ENCODE assay signal across 8 cellular contexts in the genomic region with DNA sequence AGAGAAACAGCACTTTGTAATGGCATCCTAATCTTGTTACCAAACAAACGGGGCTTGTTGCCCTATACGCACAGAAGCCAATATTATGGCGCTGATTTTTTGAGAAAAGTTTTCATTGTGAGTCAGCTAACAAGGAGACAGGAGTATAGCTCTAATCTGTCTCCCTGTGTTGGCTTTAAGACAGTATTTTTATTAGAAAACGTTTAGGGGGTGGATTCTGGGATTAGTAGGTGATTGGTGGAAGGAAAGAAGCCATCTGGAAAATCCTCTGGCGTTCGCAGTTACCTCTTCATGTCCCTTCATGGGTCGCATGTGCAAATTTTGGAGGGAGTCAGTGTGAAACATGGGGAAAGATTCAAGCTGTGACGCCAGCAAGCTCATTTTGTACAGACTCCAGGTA. TPM values are rescaled to one million over a fixed set of nuclear protein-coding genes. Genes with fewer than 3 reads are reported as not detected.
A peak's percentile ranks its signal among the peaks of the same experiment; 100 is the strongest.
DNase-seq lines count a peak whose midpoint lies in the region; ATAC-seq lines count a peak whose summit lies in the region.
"Had no signal": no experiment of that assay in that cellular context is flagged by ENCODE, and none has a peak within 500 bp of the region (broad histone marks: within the 10 kb centered on the region; RNA-seq: fewer than 3 reads in every experiment).

No MANE protein-coding gene starts in this region.

- peak overlapping the region; percentile 77 for H3K4me3 Mint-ChIP-seq in activated T-helper 2 cell treated with anti-CD3 and anti-CD28 coated beads, Interferon-gamma antibody, Interleukin-2, Interleukin-4, amounts not matched to agents 10 μg/mL and 5 μg/mL and 100 μg/mL, durations not matched to agents 14 hours and 24 hours and 36 hours (ENCODE audit: low read depth)

- H3K4me1 ChIP-seq in HUES48 (ENCODE audit: control insufficient read depth, insufficient read depth, low read length) (peaks cover 9% of the 10 kb centered on the region), iPS-15b (ENCODE audit: control insufficient read depth, insufficient read depth, low read length) (peaks cover 3% of the 10 kb centered on the region)

- peaks cover 1% of the 10 kb centered on the region for H3K27me3 Mint-ChIP-seq in activated T-helper 2 cell treated with anti-CD3 and anti-CD28 coated beads, Interferon-gamma antibody, Interleukin-2, Interleukin-4, amounts not matched to agents 10 μg/mL and 5 μg/mL and 100 μg/mL, durations not matched to agents 14 hours and 24 hours and 36 hours (ENCODE audit: low read depth)

- no peak overlapping the region; the same call in 1 of the 2 replicates for H3K9ac ChIP-seq in HUES48 (ENCODE audit: low read depth, low read length)
- H3K9ac ChIP-seq in iPS-15b (ENCODE audit: low read depth, low read length), result no peak overlapping the region

- H3K27me3 ChIP-seq in HUES48 (ENCODE audit: control insufficient read depth, insufficient read depth, low read length) (no peaks in the 10 kb centered on the region), iPS-15b (ENCODE audit: control insufficient read depth, insufficient read depth, low read length) (no peaks in the 10 kb centered on the region)

- no peak for DNase-seq in activated T-helper 2 cell treated with anti-CD3 and anti-CD28 coated beads, Interferon-gamma antibody, Interleukin-2, Interleukin-4, amounts not matched to agents 10 μg/mL and 5 μg/mL and 100 μg/mL, durations not matched to agents 14 hours and 24 hours and 36 hours (ENCODE audit: low spot score)
- DNase-seq in substantia nigra (lab: John Stamatoyannopoulos, UW) (peak in 6 of 49 donors; percentile 0 to 9 (median 3)), NCI-H187 treated with DMSO at 0.1 percent for 48 hours (lab: John Stamatoyannopoulos, UW) (no peak), occipital lobe (lab: John Stamatoyannopoulos, UW) (no peak)

- H3K4me3 ChIP-seq in HUES48 (ENCODE audit: low read depth, low read length), result peak overlapping the region; percentile 88
- peak overlapping the region; percentile 93 for H3K4me3 ChIP-seq in iPS-15b (ENCODE audit: low read depth, low read length)

- no peak for ATAC-seq in GM18867 (IDR thresholded peaks at IDR 0.05; ENCODE audit: unreplicated experiment)

- H3K9me3 ChIP-seq in HUES48 (ENCODE audit: control insufficient read depth, insufficient read depth, low read length) (no peaks in the 10 kb centered on the region), iPS-15b (ENCODE audit: control insufficient read depth, insufficient read depth, low read length) (no peaks in the 10 kb centered on the region)

- no peak overlapping the region for H3K27ac Mint-ChIP-seq in activated T-helper 2 cell treated with anti-CD3 and anti-CD28 coated beads, Interferon-gamma antibody, Interleukin-2, Interleukin-4, amounts not matched to agents 10 μg/mL and 5 μg/mL and 100 μg/mL, durations not matched to agents 14 hours and 24 hours and 36 hours

- H3K36me3 ChIP-seq in HUES48 (ENCODE audit: control insufficient read depth, insufficient read depth, low read length) (peaks cover 11% of the 10 kb centered on the region; the same call in 1 of the 2 replicates), iPS-15b (ENCODE audit: control insufficient read depth, insufficient read depth, low read length) (no peaks in the 10 kb centered on the region)

- no peaks in the 10 kb centered on the region for H3K36me3 Mint-ChIP-seq in activated T-helper 2 cell treated with anti-CD3 and anti-CD28 coated beads, Interferon-gamma antibody, Interleukin-2, Interleukin-4, amounts not matched to agents 10 μg/mL and 5 μg/mL and 100 μg/mL, durations not matched to agents 14 hours and 24 hours and 36 hours (ENCODE audit: low read depth)

- intact Hi-C loops in activated T-helper 2 cell treated with anti-CD3 and anti-CD28 coated beads, Interferon-gamma antibody, Interleukin-2, Interleukin-4, amounts not matched to agents 10 μg/mL and 5 μg/mL and 100 μg/mL, durations not matched to agents 14 hours and 24 hours and 36 hours (cut with micrococcal nuclease), result no loop called here

- no peak overlapping the region for H3K27ac ChIP-seq in HUES48 (ENCODE audit: low read depth, low read length)
- H3K27ac ChIP-seq in substantia nigra (ENCODE audit: low read depth, low read length, poor library complexity, severe bottlenecking), result peak overlapping the region; percentile 35

- peaks cover 15% of the 10 kb centered on the region for H3K4me1 Mint-ChIP-seq in activated T-helper 2 cell treated with anti-CD3 and anti-CD28 coated beads, Interferon-gamma antibody, Interleukin-2, Interleukin-4, amounts not matched to agents 10 μg/mL and 5 μg/mL and 100 μg/mL, durations not matched to agents 14 hours and 24 hours and 36 hours (ENCODE audit: low read depth)

- H3K9me3 Mint-ChIP-seq in activated T-helper 2 cell treated with anti-CD3 and anti-CD28 coated beads, Interferon-gamma antibody, Interleukin-2, Interleukin-4, amounts not matched to agents 10 μg/mL and 5 μg/mL and 100 μg/mL, durations not matched to agents 14 hours and 24 hours and 36 hours, result no peaks in the 10 kb centered on the region

RNA-seq across cellular contexts. Expression of a gene that starts 0.7 kb away (rescaled TPM):
- 19.8 and 20.1 TPM in 2 replicates for total RNA-seq in activated T-helper 2 cell treated with anti-CD3 and anti-CD28 coated beads, Interferon-gamma antibody, Interleukin-2, Interleukin-4, amounts not matched to agents 10 μg/mL and 5 μg/mL and 100 μg/mL, durations not matched to agents 14 hours and 24 hours and 36 hours
- total RNA-seq in occipital lobe, result 30.3 TPM

RNA-seq across cellular contexts. Expression of a gene that starts 54.4 kb away (rescaled TPM):
- total RNA-seq in activated T-helper 2 cell treated with anti-CD3 and anti-CD28 coated beads, Interferon-gamma antibody, Interleukin-2, Interleukin-4, amounts not matched to agents 10 μg/mL and 5 μg/mL and 100 μg/mL, durations not matched to agents 14 hours and 24 hours and 36 hours, result not detected in 2 replicates
- total RNA-seq in occipital lobe, result 0.31 TPM
- total RNA-seq: mesenteric fat pad had no signal
